Comparison of ENCODE assay signal across 1 cellular context in the genomic region with DNA sequence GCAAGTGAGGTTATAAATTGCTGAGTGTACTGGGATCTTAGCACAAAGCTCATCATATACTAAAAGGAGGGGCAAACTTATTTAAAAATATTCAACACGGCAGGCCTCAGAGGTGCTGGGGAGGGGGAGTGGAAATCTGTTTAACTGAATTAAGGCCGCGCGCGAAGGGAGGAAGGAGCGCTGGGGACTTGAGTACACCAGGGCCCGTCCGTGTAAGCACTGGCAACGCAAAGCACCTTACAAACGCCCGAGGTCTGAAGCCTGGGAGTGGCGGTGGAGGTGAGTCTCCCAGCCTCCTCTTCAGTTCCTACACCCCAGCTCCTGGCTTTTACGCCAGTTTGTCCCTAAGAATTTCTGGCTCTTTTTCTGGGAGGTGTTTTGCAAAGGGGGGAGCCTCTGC.
TF ChIP-seq lines count a peak whose summit lies in the region.

No MANE protein-coding gene starts in this region.

TF ChIP-seq in A549, 52 proteins besides CTCF, POLR2A, EP300 and RAD21:
- TF ChIP-seq ZSCAN20 (CRISPR knock-in tag; IDR thresholded peaks at IDR 0.05) (no peak), ZFP36 (IDR thresholded peaks at IDR 0.05; ENCODE audit: borderline replicate concordance, partially characterized antibody) (no peak), CHD4 (IDR thresholded peaks at IDR 0.05; ENCODE audit: borderline replicate concordance) (no peak), RFX5 (IDR thresholded peaks at IDR 0.05) (no peak), SMC3 (IDR thresholded peaks at IDR 0.05) (no peak), RCOR1 (IDR thresholded peaks at IDR 0.05; ENCODE audit: low read depth, low read length) (no peak), TFCP2L1 (CRISPR knock-in tag; IDR thresholded peaks at IDR 0.05) (no peak), FOXS1 (CRISPR knock-in tag; IDR thresholded peaks at IDR 0.05) (no peak), ELK1 (IDR thresholded peaks at IDR 0.05; ENCODE audit: low read depth, low read length) (no peak), CEBPB (IDR thresholded peaks at IDR 0.05) (no peak), MYC (IDR thresholded peaks at IDR 0.05; ENCODE audit: borderline replicate concordance, low read length) (no peak), EHMT2 (IDR thresholded peaks at IDR 0.05; ENCODE audit: low read depth) (no peak), ZNF302 (CRISPR knock-in tag; IDR thresholded peaks at IDR 0.05) (no peak), RNF2 (IDR thresholded peaks at IDR 0.05; ENCODE audit: borderline replicate concordance, low read depth) (no peak), CBX2 (IDR thresholded peaks at IDR 0.05; ENCODE audit: borderline replicate concordance, low read depth) (no peak), HES2 (IDR thresholded peaks at IDR 0.05) (no peak), RARB (CRISPR knock-in tag; IDR thresholded peaks at IDR 0.05) (no peak), REST (IDR thresholded peaks at IDR 0.05) (no peak)
- TF ChIP-seq, protein P1, sequence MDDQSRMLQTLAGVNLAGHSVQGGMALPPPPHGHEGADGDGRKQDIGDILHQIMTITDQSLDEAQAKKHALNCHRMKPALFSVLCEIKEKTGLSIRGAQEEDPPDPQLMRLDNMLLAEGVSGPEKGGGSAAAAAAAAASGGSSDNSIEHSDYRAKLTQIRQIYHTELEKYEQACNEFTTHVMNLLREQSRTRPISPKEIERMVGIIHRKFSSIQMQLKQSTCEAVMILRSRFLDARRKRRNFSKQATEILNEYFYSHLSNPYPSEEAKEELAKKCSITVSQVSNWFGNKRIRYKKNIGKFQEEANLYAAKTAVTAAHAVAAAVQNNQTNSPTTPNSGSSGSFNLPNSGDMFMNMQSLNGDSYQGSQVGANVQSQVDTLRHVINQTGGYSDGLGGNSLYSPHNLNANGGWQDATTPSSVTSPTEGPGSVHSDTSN (IDR thresholded peaks at IDR 0.05) = no peak
- TF ChIP-seq, protein P2, sequence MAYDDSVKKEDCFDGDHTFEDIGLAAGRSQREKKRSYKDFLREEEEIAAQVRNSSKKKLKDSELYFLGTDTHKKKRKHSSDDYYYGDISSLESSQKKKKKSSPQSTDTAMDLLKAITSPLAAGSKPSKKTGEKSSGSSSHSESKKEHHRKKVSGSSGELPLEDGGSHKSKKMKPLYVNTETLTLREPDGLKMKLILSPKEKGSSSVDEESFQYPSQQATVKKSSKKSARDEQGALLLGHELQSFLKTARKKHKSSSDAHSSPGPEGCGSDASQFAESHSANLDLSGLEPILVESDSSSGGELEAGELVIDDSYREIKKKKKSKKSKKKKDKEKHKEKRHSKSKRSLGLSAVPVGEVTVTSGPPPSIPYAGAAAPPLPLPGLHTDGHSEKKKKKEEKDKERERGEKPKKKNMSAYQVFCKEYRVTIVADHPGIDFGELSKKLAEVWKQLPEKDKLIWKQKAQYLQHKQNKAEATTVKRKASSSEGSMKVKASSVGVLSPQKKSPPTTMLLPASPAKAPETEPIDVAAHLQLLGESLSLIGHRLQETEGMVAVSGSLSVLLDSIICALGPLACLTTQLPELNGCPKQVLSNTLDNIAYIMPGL (CRISPR knock-in tag; IDR thresholded peaks at IDR 0.05; ENCODE audit: borderline replicate concordance) = no peak
